2 cellular contexts compared by ENCODE assay signal in genomic region chr6:36791085-36791484, GRCh38.
TF ChIP-seq lines count a peak whose summit lies in the region.

No MANE protein-coding gene starts in this region.

TF ChIP-seq in HepG2, 621 proteins besides CTCF, POLR2A, EP300 and RAD21:
- TF ChIP-seq ZNF629 (CRISPR knock-in tag; conservative IDR thresholded peaks at IDR 0.05) (peak; percentile 59), ZNF160 (CRISPR knock-in tag; IDR thresholded peaks at IDR 0.05) (no peak)

TF ChIP-seq in H1, 55 proteins besides CTCF, POLR2A, EP300 and RAD21:
- TF ChIP-seq CEBPB (IDR thresholded peaks at IDR 0.05; ENCODE audit: low read depth, low read length) (no peak), KDM1A (IDR thresholded peaks at IDR 0.05; ENCODE audit: borderline replicate concordance, low read length) (peak; percentile 47; the same call in 1 of the 2 replicates)
TF ChIP-seq in H1: peak in this region for 1.
